In the genomic region with DNA sequence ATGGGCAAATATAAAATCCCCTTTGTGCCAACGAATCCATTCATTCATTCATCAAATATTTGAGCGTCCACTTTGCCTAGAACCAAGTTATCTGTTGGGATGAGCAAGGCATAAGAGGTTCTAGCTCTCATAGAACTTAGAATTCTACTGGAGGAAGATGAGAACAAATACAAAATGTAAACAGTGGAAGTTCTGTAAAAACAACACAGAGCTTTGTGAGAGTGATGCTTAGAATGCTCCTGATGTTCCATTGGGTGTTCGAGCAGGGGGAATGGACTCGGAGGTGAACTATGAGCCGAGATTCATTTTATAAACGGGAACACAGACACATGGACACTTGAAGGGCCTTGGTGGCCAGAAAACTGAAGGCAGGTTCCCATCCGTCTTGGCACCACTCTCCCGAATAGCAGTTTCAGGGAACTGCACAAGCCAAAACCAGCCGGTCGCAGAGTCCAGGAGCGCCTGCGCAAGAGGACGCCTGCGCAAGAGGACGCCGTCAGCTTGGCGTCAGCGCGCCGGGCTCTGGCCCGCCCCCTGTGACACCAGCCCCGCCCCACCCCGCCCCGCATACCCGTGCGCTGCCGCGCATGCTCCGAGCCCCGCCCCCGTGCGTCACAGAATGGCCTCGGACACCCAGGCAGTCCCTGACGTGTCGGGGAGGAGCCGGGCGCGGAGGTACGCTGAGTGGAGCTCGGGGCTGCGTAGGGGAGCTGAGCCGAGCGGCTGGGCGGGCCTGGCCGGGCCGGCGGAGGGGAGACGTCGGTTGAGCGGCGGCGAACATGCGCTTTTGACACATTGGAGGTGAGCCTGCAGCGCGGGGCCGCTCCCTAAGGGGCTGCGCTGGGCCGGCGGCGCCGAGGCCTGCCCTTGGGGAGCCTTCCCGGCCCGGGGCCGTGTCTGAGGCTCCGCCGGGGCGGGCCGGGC, we compare ENCODE assay signal across 8 cellular contexts. TPM values are rescaled to one million over a fixed set of nuclear protein-coding genes. Genes with fewer than 3 reads are reported as not detected.
DNase-seq lines count a peak whose midpoint lies in the region; ATAC-seq and TF ChIP-seq lines count a peak whose summit lies in the region.

A gene with protein sequence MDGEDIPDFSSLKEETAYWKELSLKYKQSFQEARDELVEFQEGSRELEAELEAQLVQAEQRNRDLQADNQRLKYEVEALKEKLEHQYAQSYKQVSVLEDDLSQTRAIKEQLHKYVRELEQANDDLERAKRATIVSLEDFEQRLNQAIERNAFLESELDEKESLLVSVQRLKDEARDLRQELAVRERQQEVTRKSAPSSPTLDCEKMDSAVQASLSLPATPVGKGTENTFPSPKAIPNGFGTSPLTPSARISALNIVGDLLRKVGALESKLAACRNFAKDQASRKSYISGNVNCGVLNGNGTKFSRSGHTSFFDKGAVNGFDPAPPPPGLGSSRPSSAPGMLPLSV (plus strand): TSS at position 640 of the 924 bp plus-strand sequence. CDS start 8,388 bp downstream, outside the sequence.

- ATAC-seq in GM21723 (IDR thresholded peaks at IDR 0.05; ENCODE audit: unreplicated experiment): peak; percentile 94

- H4K20me1 ChIP-seq in PC-9 (ENCODE audit: insufficient read depth): peaks cover 7% of the 10 kb centered on the region; the same call in 1 of the 2 replicates

- H3K4me1 ChIP-seq in PC-9 (replicated peaks; ENCODE audit: insufficient read depth): peaks cover 9% of the 10 kb centered on the region; the same call in 1 of the 2 replicates

- H3K4me3 ChIP-seq in PC-9 (peak within 1 kb of the TSS; percentile 84), epithelial cell of proximal tubule (ENCODE audit: low read depth, low read length) (peak within 1 kb of the TSS; percentile 87)

- TF ChIP-seq CTCF in PC-9 (conservative IDR thresholded peaks at IDR 0.05) (no peak), epithelial cell of proximal tubule (conservative IDR thresholded peaks at IDR 0.05; ENCODE audit: low read depth, low read length) (no peak)

- CTCF ChIA-PET in PC-9 (lab: Charles Lee): interaction anchor here (0.6 to 3.1 kb wide), 2 partner anchors 25 to 52 kb away, joined by 4 to 13 read pairs; no protein-coding TSS in a partner anchor

- no peaks in the 10 kb centered on the region for H3K9me3 ChIP-seq in PC-9 (ENCODE audit: insufficient read depth, low read depth)

- H3K9me2 ChIP-seq in PC-9 (ENCODE audit: insufficient read depth): no peaks in the 10 kb centered on the region

- DNase-seq in DMS53 (lab: John Stamatoyannopoulos, UW) (peak; percentile 100), KBM-7 (peak; percentile 91), PC-9 (peak; percentile 86 to 99), epithelial cell of proximal tubule (ENCODE audit: low read depth) (peak; percentile 52), mucosa of gallbladder (ENCODE audit: low spot score) (peak; percentile 99)
- peak; percentile 99 for DNase-seq in activated T-cell treated with anti-CD3 and anti-CD28 coated beads, Interleukin-2, amount 50 U/mL, for 1 hour
- peak; percentile 99 for DNase-seq in stimulated activated CD8-positive, alpha-beta memory T cell treated with anti-CD3 and anti-CD28 coated beads, Interleukin-4, amount 100 ng/mL, for 24 hours (ENCODE audit: low read depth)

- peaks cover 38% of the 10 kb centered on the region for H3K79me2 ChIP-seq in PC-9 (ENCODE audit: low read depth)

- H3K4me2 ChIP-seq in PC-9: peak within 1 kb of the TSS; percentile 94

- BruUV-seq in PC-9 (replicated peaks; lab: Mats Ljungman, UMichigan): TSS peak; percentile 99

- H3K27me3 ChIP-seq in PC-9 (ENCODE audit: insufficient read depth, low read depth): no peaks in the 10 kb centered on the region

- POLR2A ChIA-PET in PC-9 (lab: Charles Lee; ENCODE audit: unreplicated experiment): interaction anchor here (0.6 to 1.5 kb wide), 19 partner anchors 12 to 1680 kb away, joined by 3 to 35 read pairs (median 4); a partner anchor contains a TSS

- in situ Hi-C loops in KBM-7 (cut with MboI; ENCODE audit: low pct_unique_long_range_greater_than_20kb, low sequenced_read_pairs): no loop called here

- H2AFZ ChIP-seq in PC-9: peak within 1 kb of the TSS; percentile 92

- intact Hi-C loops in PC-9 (cut with micrococcal nuclease; ENCODE audit: unreplicated experiment): loop anchor here (1.0 kb wide), 1 partner anchor 52 kb away; a partner anchor contains a TSS

- peak within 1 kb of the TSS; percentile 86 for H3K27ac ChIP-seq in PC-9

- H3F3A ChIP-seq in PC-9 (ENCODE audit: insufficient read depth, low read depth): 0 out of 2 replicates have a peak, but pooled peaks cover 6% of the 10 kb centered on the region

- H3K36me3 ChIP-seq in PC-9 (ENCODE audit: low read depth): no peaks in the 10 kb centered on the region

RNA-seq across cellular contexts. Expression of the gene that starts here (rescaled TPM):
- total RNA-seq in PC-9 (2021) (60.8 and 78.4 TPM in 2 replicates), epithelial cell of proximal tubule (27.3 and 33.4 TPM in 2 replicates), mucosa of gallbladder (60.0 TPM)

Comparison
In these comparisons a context has a peak if more than half of its experiments do, and no peak if none do; other contexts are left out.
1. Peak in every context shown above with its lines: DNase-seq, ATAC-seq, H3K4me3 ChIP-seq and H3K27ac ChIP-seq.